ENCODE assay signal across 8 cellular contexts in genomic region chr12:13197526-13198141, GRCh38. TPM values are rescaled to one million over a fixed set of nuclear protein-coding genes. Genes with fewer than 3 reads are reported as not detected.
A peak's percentile ranks its signal among the peaks of the same experiment; 100 is the strongest.
DNase-seq lines count a peak whose midpoint lies in the region; FAIRE-seq and TF ChIP-seq lines count a peak whose summit lies in the region.
"Had no signal": no experiment of that assay in that cellular context is flagged by ENCODE, and none has a peak within 500 bp of the region (broad histone marks: within the 10 kb centered on the region; RNA-seq: fewer than 3 reads in every experiment).

No MANE protein-coding gene starts in this region.

- peak overlapping the region; percentile 14; the same call in 1 of the 2 replicates for H3K4me3 ChIP-seq in HUES48 (ENCODE audit: low read depth, low read length)
- peak overlapping the region; percentile 61 to 65 for H3K4me3 ChIP-seq in right atrium auricular region
- peak overlapping the region; percentile 37 to 49 (median 43) for H3K4me3 ChIP-seq in stomach

- no peak for FAIRE-seq in RCC 7860 (lab: Jason Lieb, UNC)

- H3K27ac Mint-ChIP-seq in activated naive CD8-positive, alpha-beta T cell treated with anti-CD3 and anti-CD28 coated beads for 36 hours: peak overlapping the region; percentile 58

- 38 to 58% (median 48%) methylated on average over 9 of the region's 9 CpGs for WGBS in stomach, 5 donors

- H3K4me3 Mint-ChIP-seq in activated naive CD8-positive, alpha-beta T cell treated with anti-CD3 and anti-CD28 coated beads for 36 hours: peak overlapping the region; percentile 76

- DNase-seq in activated naive CD8-positive, alpha-beta T cell treated with anti-CD3 and anti-CD28 coated beads for 36 hours: no peak
- DNase-seq in right atrium auricular region (ENCODE audit: low spot score): no peak
- no peak for DNase-seq in stomach
- no peak for DNase-seq in GM19240 (ENCODE audit: insufficient read length, low spot score)
- DNase-seq in AML-193 (lab: John Stamatoyannopoulos, UW): no peak
- DNase-seq in RCC 7860 (ENCODE audit: low spot score): no peak
- DNase-seq: NCI-H1436 had no signal

- H3K9ac ChIP-seq in HUES48 (ENCODE audit: low read depth, low read length): no peak overlapping the region

- no peaks in the 10 kb centered on the region for H3K36me3 Mint-ChIP-seq in activated naive CD8-positive, alpha-beta T cell treated with anti-CD3 and anti-CD28 coated beads for 36 hours

- no peaks in the 10 kb centered on the region for H3K36me3 ChIP-seq in HUES48 (ENCODE audit: control insufficient read depth, insufficient read depth, low read length)
- no peaks in the 10 kb centered on the region for H3K36me3 ChIP-seq in right atrium auricular region
- no peaks in the 10 kb centered on the region for H3K36me3 ChIP-seq in stomach

- H3K27ac ChIP-seq in HUES48 (ENCODE audit: low read depth, low read length) (no peak overlapping the region), right atrium auricular region (peak overlapping the region; percentile 84 to 92), stomach (peak overlapping the region; percentile 83 to 92 (median 86))

- peaks cover 30% of the 10 kb centered on the region for H3K4me1 Mint-ChIP-seq in activated naive CD8-positive, alpha-beta T cell treated with anti-CD3 and anti-CD28 coated beads for 36 hours

- no peaks in the 10 kb centered on the region for H3K9me3 Mint-ChIP-seq in activated naive CD8-positive, alpha-beta T cell treated with anti-CD3 and anti-CD28 coated beads for 36 hours

- no peak for TF ChIP-seq EP300 in stomach (IDR thresholded peaks at IDR 0.05)

- H3K9me3 ChIP-seq in HUES48 (ENCODE audit: control insufficient read depth, insufficient read depth, low read length): no peaks in the 10 kb centered on the region
- no peaks in the 10 kb centered on the region for H3K9me3 ChIP-seq in right atrium auricular region
- H3K9me3 ChIP-seq in stomach: no peaks in the 10 kb centered on the region

- H3K4me1 ChIP-seq in HUES48 (ENCODE audit: control insufficient read depth, insufficient read depth, low read length) (peaks cover 15% of the 10 kb centered on the region), right atrium auricular region (peaks cover 0 to 60% of the 10 kb centered on the region in 2 donors), stomach (peaks cover 12 to 71% (median 25%) of the 10 kb centered on the region in 4 donors)

- no peaks in the 10 kb centered on the region; the same call in none of the 2 replicates for H3K27me3 ChIP-seq in HUES48 (ENCODE audit: control insufficient read depth, insufficient read depth, low read length)
- no peaks in the 10 kb centered on the region for H3K27me3 ChIP-seq in right atrium auricular region
- H3K27me3 ChIP-seq in stomach: peaks cover 0 to under 1% (median 0%) of the 10 kb centered on the region in 3 donors

- H3K27me3 Mint-ChIP-seq in activated naive CD8-positive, alpha-beta T cell treated with anti-CD3 and anti-CD28 coated beads for 36 hours: peaks cover 12% of the 10 kb centered on the region

- intact Hi-C loops in stomach (cut with DNase I; ENCODE audit: low total_unique reads): no loop called here

- TF ChIP-seq POLR2A in stomach (IDR thresholded peaks at IDR 0.05): no peak

- no peak for TF ChIP-seq CTCF in right atrium auricular region (IDR thresholded peaks at IDR 0.05)
- no peak for TF ChIP-seq CTCF in stomach (IDR thresholded peaks at IDR 0.05)

RNA-seq across cellular contexts. Expression of gene EMP1, which starts 1.1 kb away (rescaled TPM):
- total RNA-seq in activated naive CD8-positive, alpha-beta T cell treated with anti-CD3 and anti-CD28 coated beads for 36 hours: 1 to 10 TPM; 3.2 to 4.4 TPM
- total RNA-seq in right atrium auricular region (100 to 1,000 TPM; 188 to 208 TPM), stomach (100 to 1,000 TPM in 1 of 5 donors, 10 to 100 TPM in 3, 1 to 10 TPM in 1; 7.6 to 115 (median 23.9) TPM)
- polyA plus RNA-seq in stomach: 100 to 1,000 TPM in 1 of 3 donors, 10 to 100 TPM in 1, 1 to 10 TPM in 1; 6.2 to 209 (median 12.5) TPM
